ENCODE assay signal across 34 cellular contexts in the genomic region with DNA sequence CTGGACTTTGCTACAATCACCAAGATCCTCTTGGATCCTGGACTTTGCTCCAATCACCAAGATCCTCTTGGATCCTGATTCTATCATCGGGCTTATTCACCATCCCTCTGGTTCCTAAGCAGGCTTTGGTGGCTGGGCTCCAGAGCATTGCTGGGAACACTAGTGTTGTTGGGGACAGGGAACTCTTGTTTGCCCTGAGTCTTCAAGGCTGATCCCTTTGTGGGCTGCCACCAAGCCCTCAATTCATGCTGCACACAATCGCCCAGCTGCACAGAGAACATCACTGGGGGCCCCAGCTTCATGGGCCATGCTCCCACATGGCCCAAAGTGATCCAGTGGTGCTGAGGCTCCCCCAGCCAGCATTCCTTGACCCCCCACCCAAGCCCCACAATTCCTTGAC.
"Had no signal": no experiment of that assay in that cellular context is flagged by ENCODE, and none has a peak within 500 bp of the region (broad histone marks: within the 10 kb centered on the region; RNA-seq: fewer than 3 reads in every experiment).

No MANE protein-coding gene starts in this region.

- H3K36me3 ChIP-seq: ascending aorta, SJSA1 had no signal

- H3K9me3 ChIP-seq: ascending aorta, SJSA1 had no signal

- H3K27ac ChIP-seq: ascending aorta, RWPE1, SJSA1 had no signal

- H3K27ac Mint-ChIP-seq: activated CD8-positive, alpha-beta T cell treated with anti-CD3 and anti-CD28 coated beads, Interleukin-2, amount 10 ng/mL, durations not matched to agents 7 days and 5 days; activated naive CD4-positive, alpha-beta T cell treated with anti-CD3 and anti-CD28 coated beads, Interleukin-2, amount 50 U/mL, for 72 hours; activated naive CD8-positive, alpha-beta T cell treated with anti-CD3 and anti-CD28 coated beads, Interleukin-2, amount 50 U/mL, for 24 hours; activated T-helper 1 cell treated with anti-CD3 and anti-CD28 coated beads, Interleukin-12 subunit alpha, Interleukin-12 subunit beta, Interleukin-2, Interleukin-4 antibody, amounts not matched to agents 30 ng/mL and 10 ng/mL and 1 ng/mL, durations not matched to agents 14 hours and 24 hours and 36 hours; brain; T-helper 1 cell treated with Interleukin-12 subunit alpha and Interleukin-12 subunit beta and Interleukin-4 antibody, amounts not matched to agents 30 μg/mL and 1 μg/mL, for 36 hours had no signal

- ATAC-seq: activated CD4-positive, CD25-positive, alpha-beta regulatory T cell treated with anti-CD3 and anti-CD28 coated beads, Interleukin-2, amount 50 U/mL, for 24 hours; activated CD8-positive, alpha-beta T cell treated with anti-CD3 and anti-CD28 coated beads, Interleukin-2, amount 10 ng/mL, durations not matched to agents 7 days and 5 days; activated naive CD4-positive, alpha-beta T cell treated with anti-CD3 and anti-CD28 coated beads, Interleukin-2, amount 50 U/mL, for 72 hours; activated naive CD8-positive, alpha-beta T cell treated with anti-CD3 and anti-CD28 coated beads, Interleukin-2, amount 50 U/mL, for 24 hours; Panc1; SK-N-SH treated with all-trans-retinoic acid at 6 μM for 48 hours had no signal

- H3K4me3 Mint-ChIP-seq: activated CD8-positive, alpha-beta T cell treated with anti-CD3 and anti-CD28 coated beads, Interleukin-2, amount 10 ng/mL, durations not matched to agents 7 days and 5 days; activated naive CD8-positive, alpha-beta T cell treated with anti-CD3 and anti-CD28 coated beads, Interleukin-2, amount 50 U/mL, for 24 hours; activated T-helper 1 cell treated with anti-CD3 and anti-CD28 coated beads, Interleukin-12 subunit alpha, Interleukin-12 subunit beta, Interleukin-2, Interleukin-4 antibody, amounts not matched to agents 30 ng/mL and 10 ng/mL and 1 ng/mL, durations not matched to agents 14 hours and 24 hours and 36 hours; brain; T-helper 1 cell treated with Interleukin-12 subunit alpha and Interleukin-12 subunit beta and Interleukin-4 antibody, amounts not matched to agents 30 μg/mL and 1 μg/mL, for 36 hours had no signal

- H3K4me3 ChIP-seq: ascending aorta, SJSA1 had no signal

- H3K27me3 ChIP-seq: ascending aorta had no signal

- H3K4me1 ChIP-seq: ascending aorta, SJSA1 had no signal

- DNase-seq: activated CD4-positive, alpha-beta T cell treated with anti-CD3 and anti-CD28 coated beads for 48 hours; activated CD4-positive, alpha-beta T cell treated with anti-CD3 and anti-CD28 coated beads, Interleukin-2, amount 50 U/mL, for 4 hours; activated CD8-positive, alpha-beta memory T cell treated with anti-CD3 and anti-CD28 coated beads, Interleukin-2, amount 50 U/mL, for 48 hours; activated CD8-positive, alpha-beta T cell treated with anti-CD3 and anti-CD28 coated beads, Interleukin-2, amount 10 ng/mL, durations not matched to agents 7 days and 5 days; activated effector memory CD4-positive, alpha-beta T cell treated with Interleukin-2 at 50 U/mL for 16 hours; activated naive CD4-positive, alpha-beta T cell treated with Interleukin-2 at 50 U/mL for 16 hours; activated naive CD8-positive, alpha-beta T cell treated with anti-CD3 and anti-CD28 coated beads, Interleukin-2, amount 50 U/mL, for 24 hours; activated T-cell treated with anti-CD3 and anti-CD28 coated beads, Interleukin-2, amount 50 U/mL, for 1 hour; amniotic stem cell; IMR-90; Kasumi-1; KBM-7; NCI-H1092; NCI-H1417; NCI-H2029; NCI-H2107; NCI-H2171 treated with DMSO at 0.1 percent for 48 hours; NCI-H226; NCI-H510A; NCI-H526 treated with DMSO at 0.1 percent for 48 hours; NCI-H82; OCI-M1; Right ventricle myocardium superior; SW 1271 had no signal

- H3K36me3 Mint-ChIP-seq: activated naive CD4-positive, alpha-beta T cell treated with anti-CD3 and anti-CD28 coated beads, Interleukin-2, amount 50 U/mL, for 72 hours; brain had no signal

- H3K9me3 Mint-ChIP-seq: activated naive CD4-positive, alpha-beta T cell treated with anti-CD3 and anti-CD28 coated beads, Interleukin-2, amount 50 U/mL, for 72 hours; activated naive CD8-positive, alpha-beta T cell treated with anti-CD3 and anti-CD28 coated beads, Interleukin-2, amount 50 U/mL, for 24 hours; activated T-helper 1 cell treated with anti-CD3 and anti-CD28 coated beads, Interleukin-12 subunit alpha, Interleukin-12 subunit beta, Interleukin-2, Interleukin-4 antibody, amounts not matched to agents 30 ng/mL and 10 ng/mL and 1 ng/mL, durations not matched to agents 14 hours and 24 hours and 36 hours; brain; T-helper 1 cell treated with Interleukin-12 subunit alpha and Interleukin-12 subunit beta and Interleukin-4 antibody, amounts not matched to agents 30 μg/mL and 1 μg/mL, for 36 hours had no signal
